In genomic region chr1:188958461-188959115, GRCh38 we compare ENCODE assay signal across 27 cellular contexts.
A peak's percentile ranks its signal among the peaks of the same experiment; 100 is the strongest.
DNase-seq lines count a peak whose midpoint lies in the region; ATAC-seq and TF ChIP-seq lines count a peak whose summit lies in the region.
"Had no signal": no experiment of that assay in that cellular context is flagged by ENCODE, and none has a peak within 500 bp of the region (broad histone marks: within the 10 kb centered on the region; RNA-seq: fewer than 3 reads in every experiment).

No MANE protein-coding gene starts in this region.

- H4K8ac ChIP-seq in mesenchymal stem cell (ENCODE audit: low read length) = no peak overlapping the region

- H3K4me1 ChIP-seq in mesenchymal stem cell (ENCODE audit: control insufficient read depth, insufficient read depth, low read depth, low read length) = peaks cover 2% of the 10 kb centered on the region
- no peaks in the 10 kb centered on the region for H3K4me1 ChIP-seq in psoas muscle
- no peaks in the 10 kb centered on the region for H3K4me1 ChIP-seq in esophagus squamous epithelium
- no peaks in the 10 kb centered on the region for H3K4me1 ChIP-seq in osteoblast (ENCODE audit: insufficient read depth, low read length)
- H3K4me1 ChIP-seq: colonic mucosa, vagina had no signal

- no peak overlapping the region for H3K4me3 ChIP-seq in astrocyte of the spinal cord (ENCODE audit: low read depth, low read length)
- no peak overlapping the region for H3K4me3 ChIP-seq in mesenchymal stem cell (ENCODE audit: insufficient read depth in 1 of 2, low read depth in 1 of 2, low read length in 2 of 2)
- H3K4me3 ChIP-seq in psoas muscle = no peak overlapping the region
- H3K4me3 ChIP-seq in esophagus squamous epithelium = no peak overlapping the region
- H3K4me3 ChIP-seq in osteoblast (ENCODE audit: insufficient read depth, low read length) = no peak overlapping the region
- H3K4me3 ChIP-seq: colonic mucosa, vagina had no signal

- no peak for ATAC-seq in activated CD4-positive, CD25-positive, alpha-beta regulatory T cell treated with anti-CD3 and anti-CD28 coated beads, Interleukin-2, amount 50 U/mL, for 24 hours
- ATAC-seq in psoas muscle = no peak
- ATAC-seq: CD8-positive, alpha-beta T cell; left ventricle myocardium superior; Panc1 had no signal

- no peak overlapping the region for H3K27ac ChIP-seq in mesenchymal stem cell (ENCODE audit: low read length, poor library complexity, severe bottlenecking)
- no peak overlapping the region for H3K27ac ChIP-seq in psoas muscle
- no peak overlapping the region for H3K27ac ChIP-seq in esophagus squamous epithelium
- H3K27ac ChIP-seq in osteoblast (ENCODE audit: low read depth, low read length) = no peak overlapping the region
- H3K27ac ChIP-seq: colonic mucosa, HL-60, neutrophil, vagina, WERI-Rb-1 had no signal

- H3K4me2 ChIP-seq in mesenchymal stem cell (ENCODE audit: low read length, poor library complexity, severe bottlenecking) (no peak overlapping the region), osteoblast (ENCODE audit: insufficient read depth, low read length) (no peak overlapping the region)

- H2BK5ac ChIP-seq in mesenchymal stem cell (ENCODE audit: low read depth, low read length, poor library complexity, severe bottlenecking) = no peak overlapping the region

- 36% methylated on average over 3 of the region's 3 CpGs for WGBS in mesenchymal stem cell
- WGBS in psoas muscle, 3 donors = 46 to 58% (median 55%) methylated on average over 3 of the region's 3 CpGs
- WGBS in esophagus squamous epithelium, 2 donors = 33 to 41% methylated on average over 3 of the region's 3 CpGs

- no peak overlapping the region for H2AK5ac ChIP-seq in mesenchymal stem cell (ENCODE audit: low read length, severe bottlenecking)

- no peak overlapping the region for H4K91ac ChIP-seq in mesenchymal stem cell (ENCODE audit: low read length)

- peak overlapping the region; percentile 5 for H2AFZ ChIP-seq in mesenchymal stem cell (ENCODE audit: low read depth, low read length)
- H2AFZ ChIP-seq in osteoblast (ENCODE audit: low read length) = no peak overlapping the region

- TF ChIP-seq CTCF in GM12872 (IDR thresholded peaks at IDR 0.05; ENCODE audit: insufficient read depth, low read depth, low read length) (peak; percentile 19; the same call in 1 of the 3 replicates), astrocyte of the spinal cord (IDR thresholded peaks at IDR 0.05; ENCODE audit: low read depth, low read length) (no peak), psoas muscle (IDR thresholded peaks at IDR 0.05) (no peak), esophagus squamous epithelium (IDR thresholded peaks at IDR 0.05) (no peak), osteoblast (IDR thresholded peaks at IDR 0.05; ENCODE audit: extremely low read depth, low read depth, low read length) (no peak)

- no peaks in the 10 kb centered on the region for H4K20me1 ChIP-seq in osteoblast (ENCODE audit: insufficient read depth, low read length)

- no peak overlapping the region for H3K4ac ChIP-seq in mesenchymal stem cell (ENCODE audit: low read depth in 1 of 2, low read length in 2 of 2)

- in situ Hi-C loops in astrocyte of the spinal cord (cut with HindIII; ENCODE audit: low sequenced_read_pairs) = no loop called here

- H3K23ac ChIP-seq in mesenchymal stem cell (ENCODE audit: low read length in 2 of 2) = no peak overlapping the region

- peak; percentile 11 for DNase-seq in M059J (ENCODE audit: low read depth)
- peak; percentile 30 for DNase-seq in astrocyte of the spinal cord (ENCODE audit: low read depth, low spot score)
- peak; percentile 47 for DNase-seq in mesenchymal stem cell
- no peak for DNase-seq in psoas muscle
- no peak for DNase-seq in esophagus squamous epithelium (lab: John Stamatoyannopoulos, UW)
- DNase-seq in osteoblast (ENCODE audit: insufficient read length, low spot score, missing footprints) = no peak
- DNase-seq: activated naive CD4-positive, alpha-beta T cell treated with Interleukin-2 at 50 U/mL for 16 hours; amniotic stem cell; CD8-positive, alpha-beta T cell; colonic mucosa; hypothalamus; Karpas-422; left ventricle myocardium superior; naive B cell; NCI-H1694 treated with DMSO at 0.1 percent for 48 hours; NCI-H2171 treated with DMSO at 0.1 percent for 48 hours; NCI-H524; NK-92 treated with Interleukin-12 subunit alpha and Interleukin-12 subunit beta, amount 100 ng/mL, for 24 hours; SHP77 treated with DMSO at 0.1 percent for 48 hours; T1000; WERI-Rb-1 had no signal

- no peak overlapping the region for H3K14ac ChIP-seq in mesenchymal stem cell (ENCODE audit: low read length in 2 of 2)

- no peak overlapping the region for H3K9ac ChIP-seq in mesenchymal stem cell (ENCODE audit: low read length)

- H3K27me3 ChIP-seq in mesenchymal stem cell (ENCODE audit: control insufficient read depth in 1 of 2, insufficient read depth in 1 of 2, low read length in 2 of 2) (no peaks in the 10 kb centered on the region), psoas muscle (ENCODE audit: insufficient read depth in 3 of 3, low read length in 2 of 3) (no peaks in the 10 kb centered on the region), esophagus squamous epithelium (no peaks in the 10 kb centered on the region), osteoblast (ENCODE audit: insufficient read depth, low read length) (no peaks in the 10 kb centered on the region)
- H3K27me3 ChIP-seq: colonic mucosa, neutrophil, vagina had no signal

- H2BK12ac ChIP-seq in mesenchymal stem cell (ENCODE audit: low read length in 2 of 2) = no peak overlapping the region

- H3K9me3 ChIP-seq in mesenchymal stem cell (ENCODE audit: control insufficient read depth, low read length) (peaks cover 4% of the 10 kb centered on the region), psoas muscle (no peaks in the 10 kb centered on the region), esophagus squamous epithelium (peaks cover 0 to 5% (median 0%) of the 10 kb centered on the region in 3 donors), osteoblast (ENCODE audit: low read depth, low read length) (no peaks in the 10 kb centered on the region)
- H3K9me3 ChIP-seq: colonic mucosa, neutrophil, vagina had no signal

- peak overlapping the region in 1 of 2 experiments; percentile 49 for H3K18ac ChIP-seq in mesenchymal stem cell (ENCODE audit: low read depth in 1 of 2, low read length in 2 of 2)

- TF ChIP-seq POLR2A in esophagus squamous epithelium (IDR thresholded peaks at IDR 0.05) = no peak

- no peaks in the 10 kb centered on the region for H3K79me1 ChIP-seq in mesenchymal stem cell (replicated peaks; ENCODE audit: low read length, poor library complexity, severe bottlenecking)

- H2BK120ac ChIP-seq in mesenchymal stem cell (ENCODE audit: low read depth, low read length) = no peak overlapping the region

- H3K36me3 ChIP-seq in mesenchymal stem cell (ENCODE audit: control insufficient read depth in 1 of 2, insufficient read depth in 2 of 2, low read depth in 1 of 2, low read length in 2 of 2) = no peaks in the 10 kb centered on the region
- H3K36me3 ChIP-seq in psoas muscle (ENCODE audit: insufficient read depth in 1 of 2, low read depth in 1 of 2) = no peaks in the 10 kb centered on the region
- H3K36me3 ChIP-seq in esophagus squamous epithelium = no peaks in the 10 kb centered on the region
- H3K36me3 ChIP-seq in osteoblast (ENCODE audit: insufficient read depth, low read length) = no peaks in the 10 kb centered on the region
- H3K36me3 ChIP-seq: colonic mucosa, neutrophil, vagina, WERI-Rb-1 had no signal

- no peaks in the 10 kb centered on the region for H3K79me2 ChIP-seq in osteoblast (ENCODE audit: insufficient read depth, low read length)

- H2BK15ac ChIP-seq in mesenchymal stem cell (ENCODE audit: low read depth, poor library complexity, severe bottlenecking) = no peak overlapping the region

- intact Hi-C loops in psoas muscle (cut with DNase I) = no loop called here
- intact Hi-C loops in esophagus squamous epithelium (cut with DNase I) = no loop called here

Comparison
In these comparisons a context has a peak if more than half of its experiments do, and no peak if none do; other contexts are left out.
1. DNase-seq: peak in M059J (single experiment), astrocyte of the spinal cord (single experiment) and mesenchymal stem cell (single experiment); none in psoas muscle (0 of 2), esophagus squamous epithelium (single experiment) and osteoblast (single experiment).